ENCODE assay signal across 28 cellular contexts in the genomic region with DNA sequence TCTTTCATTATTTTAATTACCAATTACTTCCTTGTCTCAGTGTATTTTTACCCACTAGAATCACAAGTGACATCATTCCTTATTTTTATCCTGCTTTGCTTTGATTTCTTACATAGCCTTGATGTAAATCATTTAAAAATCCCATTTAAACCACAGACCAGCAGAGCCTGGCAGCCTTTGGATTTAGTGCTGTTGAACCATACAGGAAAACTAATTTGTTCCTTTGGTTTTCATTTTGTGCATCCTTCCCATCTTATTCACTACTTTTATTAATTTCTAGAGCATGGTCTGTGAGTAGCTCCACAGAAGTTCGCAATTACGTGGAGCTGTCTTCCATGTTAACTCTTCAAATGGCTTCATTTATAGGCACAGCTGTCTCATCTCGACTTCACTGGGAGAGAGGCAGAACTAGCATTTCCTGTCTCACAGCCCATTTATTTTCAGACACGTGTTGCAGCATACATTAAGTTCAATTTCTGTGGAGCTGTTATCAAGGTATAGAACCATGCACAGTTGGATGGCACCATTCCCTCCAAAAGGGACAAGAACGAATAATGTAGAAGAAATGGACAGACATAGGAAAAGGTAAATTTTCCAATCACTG.
DNase-seq lines count a peak whose midpoint lies in the region; FAIRE-seq and TF ChIP-seq lines count a peak whose summit lies in the region.
"Had no signal": no experiment of that assay in that cellular context is flagged by ENCODE, and none has a peak within 500 bp of the region (broad histone marks: within the 10 kb centered on the region; RNA-seq: fewer than 3 reads in every experiment).

No MANE protein-coding gene starts in this region.

- no peak overlapping the region for H3K4ac ChIP-seq in H1 (replicated peaks; ENCODE audit: insufficient read length, low read depth, low read length)

- no peaks in the 10 kb centered on the region for H3K36me3 ChIP-seq in BLaER1
- H3K36me3 ChIP-seq in HUES6 (ENCODE audit: control insufficient read depth, insufficient read depth, low read length), result no peaks in the 10 kb centered on the region
- no peaks in the 10 kb centered on the region for H3K36me3 ChIP-seq in H1 (ENCODE audit: control insufficient read depth in 2 of 4, insufficient read depth in 4 of 4, low read length in 3 of 4)
- no peaks in the 10 kb centered on the region for H3K36me3 ChIP-seq in right atrium auricular region
- H3K36me3 ChIP-seq in H7 (replicated peaks; ENCODE audit: control insufficient read depth, insufficient read depth, low read length), result no peaks in the 10 kb centered on the region
- H3K36me3 ChIP-seq: ascending aorta, esophagus muscularis mucosa, lower lobe of right lung, spleen had no signal

- no peak overlapping the region for H3K14ac ChIP-seq in H1 (ENCODE audit: insufficient read length)

- peak overlapping the region; percentile 47 for H2BK120ac ChIP-seq in H1 (replicated peaks; ENCODE audit: low read depth, low read length)

- DNase-seq in H1 (ENCODE audit: low read depth in 1 of 2, low spot score in 2 of 2), result no peak
- peak; percentile 19 for DNase-seq in myocyte (ENCODE audit: low read depth)
- DNase-seq in right atrium auricular region (ENCODE audit: low spot score), result no peak
- no peak for DNase-seq in H7
- no peak for DNase-seq in activated CD4-positive, alpha-beta memory T cell treated with anti-CD3 and anti-CD28 coated beads, Interleukin-2, amount 10 ng/mL, durations not matched to agents 7 days and 5 days
- no peak for DNase-seq in HuH-7.5 (ENCODE audit: low spot score)
- DNase-seq: activated CD4-positive, alpha-beta T cell treated with anti-CD3 and anti-CD28 coated beads for 36 hours; activated effector memory CD4-positive, alpha-beta T cell treated with Interleukin-2 at 50 U/mL for 16 hours; activated naive CD8-positive, alpha-beta T cell treated with anti-CD3 and anti-CD28 coated beads for 36 hours; caudate nucleus; cortex of kidney; KG1; lower lobe of right lung; NCI-H1436; NCI-H82; spleen; trophoblast cell had no signal

- POLR2A ChIA-PET in H1 (lab: Charles Lee; ENCODE audit: partially characterized antibody), result no interaction called here
- POLR2A ChIA-PET in activated CD4-positive, alpha-beta memory T cell treated with anti-CD3 and anti-CD28 coated beads, Interleukin-2, amount 10 ng/mL, durations not matched to agents 7 days and 5 days (lab: Charles Lee), result no interaction called here

- no peaks in the 10 kb centered on the region for H3K79me2 ChIP-seq in H1 (ENCODE audit: control insufficient read depth in 1 of 2, insufficient read depth in 2 of 2, low read length in 2 of 2)

- no peak overlapping the region for H3K4me3 Mint-ChIP-seq in activated CD4-positive, alpha-beta memory T cell treated with anti-CD3 and anti-CD28 coated beads, Interleukin-2, amount 10 ng/mL, durations not matched to agents 7 days and 5 days
- H3K4me3 Mint-ChIP-seq: activated CD4-positive, alpha-beta T cell treated with anti-CD3 and anti-CD28 coated beads for 36 hours; activated naive CD8-positive, alpha-beta T cell treated with anti-CD3 and anti-CD28 coated beads for 36 hours; natural killer cell treated with Interleukin-12 subunit alpha and Interleukin-12 subunit beta and Interleukin-15 and Interleukin-18, amount 100 ng/mL, for 72 hours; T-helper 2 cell treated with Interferon-gamma antibody and Interleukin-4, amounts not matched to agents 5 μg/mL and 100 μg/mL, for 36 hours had no signal

- H3K4me3 ChIP-seq in BLaER1, result no peak overlapping the region
- H3K4me3 ChIP-seq in HUES6 (ENCODE audit: low read depth, low read length), result peak overlapping the region; percentile 21; the same call in 1 of the 2 replicates
- peak overlapping the region in 1 of 4 experiments; percentile 34; a peak in 1 of 8 replicates for H3K4me3 ChIP-seq in H1 (ENCODE audit: extremely low read depth in 1 of 4, insufficient read depth in 2 of 4, low read depth in 3 of 4, low read length in 4 of 4)
- H3K4me3 ChIP-seq in right atrium auricular region, result no peak overlapping the region
- no peak overlapping the region for H3K4me3 ChIP-seq in H7 (ENCODE audit: insufficient read depth, low read depth, low read length)
- H3K4me3 ChIP-seq: ascending aorta, esophagus muscularis mucosa, GM12878, lower lobe of right lung, SK-N-MC, spleen had no signal

- H4K8ac ChIP-seq in H1 (ENCODE audit: extremely low read depth, insufficient read depth, low read length), result no peak overlapping the region

- H3K27me3 Mint-ChIP-seq in activated CD4-positive, alpha-beta memory T cell treated with anti-CD3 and anti-CD28 coated beads, Interleukin-2, amount 10 ng/mL, durations not matched to agents 7 days and 5 days, result no peaks in the 10 kb centered on the region

- H3K23ac ChIP-seq in H1 (ENCODE audit: insufficient read length), result no peak overlapping the region

- no peak overlapping the region for H3K18ac ChIP-seq in H1 (ENCODE audit: extremely low read depth, low read length)

- H3K4me1 ChIP-seq in BLaER1, result peaks cover 13% of the 10 kb centered on the region; the same call in 1 of the 2 replicates
- peaks cover 24% of the 10 kb centered on the region for H3K4me1 ChIP-seq in HUES6 (ENCODE audit: control insufficient read depth, insufficient read depth, low read length)
- H3K4me1 ChIP-seq in H1 (replicated peaks in 1 of 4; ENCODE audit: control insufficient read depth in 3 of 4, insufficient read depth in 4 of 4, low read length in 3 of 4), result peaks cover 5 to 12% (median 9%) of the 10 kb centered on the region in 4 experiments; a peak in 4 of 7 replicates
- no peaks in the 10 kb centered on the region for H3K4me1 ChIP-seq in right atrium auricular region
- H3K4me1 ChIP-seq: ascending aorta, lower lobe of right lung, spleen had no signal

- H2BK5ac ChIP-seq in H1 (ENCODE audit: low read depth, low read length), result no peak overlapping the region

- H2BK15ac ChIP-seq in H1 (ENCODE audit: low read length), result no peak overlapping the region

- no peaks in the 10 kb centered on the region for H3K36me3 Mint-ChIP-seq in activated CD4-positive, alpha-beta memory T cell treated with anti-CD3 and anti-CD28 coated beads, Interleukin-2, amount 10 ng/mL, durations not matched to agents 7 days and 5 days (ENCODE audit: low read depth)
- H3K36me3 Mint-ChIP-seq: activated naive CD8-positive, alpha-beta T cell treated with anti-CD3 and anti-CD28 coated beads for 36 hours; natural killer cell treated with Interleukin-12 subunit alpha and Interleukin-12 subunit beta and Interleukin-15 and Interleukin-18, amount 100 ng/mL, for 72 hours had no signal

- peak overlapping the region; percentile 91 for H2AFZ ChIP-seq in H1 (ENCODE audit: low read length)

- no peak for TF ChIP-seq RAD21 in H1 (IDR thresholded peaks at IDR 0.05 in 1 of 2, conservative IDR thresholded peaks at IDR 0.05 in 1 of 2; ENCODE audit: low read depth in 2 of 2, low read length in 2 of 2)

- no peak overlapping the region for H4K91ac ChIP-seq in H1 (replicated peaks; ENCODE audit: insufficient read length, low read length)

- no peak overlapping the region for H3K27ac Mint-ChIP-seq in activated CD4-positive, alpha-beta memory T cell treated with anti-CD3 and anti-CD28 coated beads, Interleukin-2, amount 10 ng/mL, durations not matched to agents 7 days and 5 days
- H3K27ac Mint-ChIP-seq: activated CD4-positive, alpha-beta T cell treated with anti-CD3 and anti-CD28 coated beads for 36 hours; activated naive CD8-positive, alpha-beta T cell treated with anti-CD3 and anti-CD28 coated beads for 36 hours; natural killer cell treated with Interleukin-12 subunit alpha and Interleukin-12 subunit beta and Interleukin-15 and Interleukin-18, amount 100 ng/mL, for 72 hours; T-helper 2 cell treated with Interferon-gamma antibody and Interleukin-4, amounts not matched to agents 5 μg/mL and 100 μg/mL, for 36 hours had no signal

- 78% methylated on average over 5 of the region's 5 CpGs; no CpG with 5 or more reads in 1 of the 2 experiments for WGBS in H1 (ENCODE audit: extremely low coverage in 1 of 2, insufficient coverage in 1 of 2, insufficient read length in 1 of 2, insufficient replicate concordance in 2 of 2, low coverage in 1 of 2, low lambda C conversion rate in 2 of 2, missing lambda C conversion rate in 1 of 2), 2 experiments

- H2BK20ac ChIP-seq in H1 (ENCODE audit: low read length), result 0 out of 2 replicates have a peak overlapping the region, but pooled peaks have one; percentile 2

- no peak overlapping the region for H4K5ac ChIP-seq in H1 (ENCODE audit: insufficient read length, low read depth, low read length)

- peaks cover under 1% of the 10 kb centered on the region for H3K4me1 Mint-ChIP-seq in activated CD4-positive, alpha-beta memory T cell treated with anti-CD3 and anti-CD28 coated beads, Interleukin-2, amount 10 ng/mL, durations not matched to agents 7 days and 5 days

- no peak for TF ChIP-seq POLR2A in H1 (IDR thresholded peaks at IDR 0.05; ENCODE audit: control extremely low read depth in 1 of 2, low read depth in 2 of 2, low read length in 2 of 2)

- no peak overlapping the region for H2AK5ac ChIP-seq in H1 (ENCODE audit: low read depth, low read length)

- H3K27ac ChIP-seq in BLaER1, result no peak overlapping the region
- H3K27ac ChIP-seq in HUES6 (ENCODE audit: low read depth, low read length), result no peak overlapping the region
- H3K27ac ChIP-seq in H1 (ENCODE audit: low read depth, low read length), result no peak overlapping the region; the same call in 1 of the 2 replicates
- H3K27ac ChIP-seq in right atrium auricular region, result no peak overlapping the region
- H3K27ac ChIP-seq: ascending aorta, C4-2B, esophagus muscularis mucosa, lower lobe of right lung, RWPE1, SK-N-MC, spleen had no signal

- no peaks in the 10 kb centered on the region for H3K27me3 ChIP-seq in BLaER1
- no peaks in the 10 kb centered on the region for H3K27me3 ChIP-seq in HUES6 (ENCODE audit: control insufficient read depth, insufficient read depth, low read length)
- no peaks in the 10 kb centered on the region for H3K27me3 ChIP-seq in H1 (replicated peaks in 1 of 4; ENCODE audit: control insufficient read depth in 3 of 4, extremely low read depth in 1 of 4, insufficient read depth in 3 of 4, low read length in 3 of 4)
- no peaks in the 10 kb centered on the region for H3K27me3 ChIP-seq in right atrium auricular region
- H3K27me3 ChIP-seq in H7 (ENCODE audit: control insufficient read depth, insufficient read depth, low read length), result no peaks in the 10 kb centered on the region
- H3K27me3 ChIP-seq: ascending aorta, esophagus muscularis mucosa, spleen had no signal

- H4K20me1 ChIP-seq in BLaER1 (no peaks in the 10 kb centered on the region), H1 (replicated peaks in 1 of 2; ENCODE audit: control insufficient read depth in 1 of 2, insufficient read depth in 2 of 2, low read length in 2 of 2) (no peaks in the 10 kb centered on the region)

- no peak for TF ChIP-seq EP300 in H1 (IDR thresholded peaks at IDR 0.05; ENCODE audit: borderline replicate concordance in 1 of 2, low read depth in 2 of 2, low read length in 2 of 2)

- H3K9ac ChIP-seq in BLaER1 (no peak overlapping the region), HUES6 (ENCODE audit: low read length) (no peak overlapping the region), H1 (replicated peaks in 1 of 4; ENCODE audit: extremely low read depth in 1 of 4, low read depth in 3 of 4, low read length in 3 of 4) (no peak overlapping the region)

- H3K23me2 ChIP-seq in H1 (ENCODE audit: low read depth, low read length), result no peaks in the 10 kb centered on the region

- H3K9me3 Mint-ChIP-seq in activated CD4-positive, alpha-beta memory T cell treated with anti-CD3 and anti-CD28 coated beads, Interleukin-2, amount 10 ng/mL, durations not matched to agents 7 days and 5 days, result no peaks in the 10 kb centered on the region
- H3K9me3 Mint-ChIP-seq: activated naive CD8-positive, alpha-beta T cell treated with anti-CD3 and anti-CD28 coated beads for 36 hours; T-helper 2 cell treated with Interferon-gamma antibody and Interleukin-4, amounts not matched to agents 5 μg/mL and 100 μg/mL, for 36 hours had no signal

- peak overlapping the region; percentile 23; the same call in 1 of the 2 replicates for H2BK12ac ChIP-seq in H1 (ENCODE audit: low read depth, low read length)

- H3K56ac ChIP-seq in H1 (replicated peaks; ENCODE audit: insufficient read length, low read depth, low read length), result no peak overlapping the region

- no peak for TF ChIP-seq CTCF in H1 (IDR thresholded peaks at IDR 0.05; ENCODE audit: control extremely low read depth in 1 of 3, insufficient read depth in 1 of 3, low read depth in 1 of 3, low read length in 3 of 3)
- TF ChIP-seq CTCF in right atrium auricular region (IDR thresholded peaks at IDR 0.05), result no peak

- CTCF ChIA-PET in H1 (lab: Charles Lee; ENCODE audit: partially characterized antibody), result interaction anchor here (4.4 to 4.6 kb wide), 2 partner anchors 12 to 14 kb away, joined by 15 to 26 read pairs; no protein-coding TSS in a partner anchor
- CTCF ChIA-PET in activated CD4-positive, alpha-beta memory T cell treated with anti-CD3 and anti-CD28 coated beads, Interleukin-2, amount 10 ng/mL, durations not matched to agents 7 days and 5 days (lab: Charles Lee), result no interaction called here

- no peaks in the 10 kb centered on the region for H3K9me3 ChIP-seq in BLaER1
- H3K9me3 ChIP-seq in HUES6 (ENCODE audit: control insufficient read depth, insufficient read depth, low read depth, low read length), result no peaks in the 10 kb centered on the region
- no peaks in the 10 kb centered on the region for H3K9me3 ChIP-seq in H1 (ENCODE audit: insufficient read depth in 2 of 2, low read depth in 1 of 2, low read length in 1 of 2)
- no peaks in the 10 kb centered on the region for H3K9me3 ChIP-seq in right atrium auricular region
- H3K9me3 ChIP-seq: ascending aorta, esophagus muscularis mucosa, lower lobe of right lung, spleen had no signal

- peak overlapping the region; percentile 20; the same call in 1 of the 2 replicates for H3K4me2 ChIP-seq in BLaER1
- H3K4me2 ChIP-seq in H1 (ENCODE audit: insufficient read depth in 1 of 2, low read depth in 2 of 2, low read length in 2 of 2), result peak overlapping the region; percentile 14 to 39; a peak in 3 of 4 replicates

- no peak for FAIRE-seq in H1 (lab: Jason Lieb, UNC)
- FAIRE-seq: GM12878, H54 had no signal

- no peaks in the 10 kb centered on the region for H3K79me1 ChIP-seq in H1 (ENCODE audit: low read depth, low read length)
